Comparison of ENCODE assay signal across 8 cellular contexts in genomic region chr11:79100093-79100704, GRCh38.
DNase-seq lines count a peak whose midpoint lies in the region; ATAC-seq and TF ChIP-seq lines count a peak whose summit lies in the region.

No MANE protein-coding gene starts in this region.

- no peak overlapping the region for H3K27ac ChIP-seq in right cardiac atrium (ENCODE audit: low read length)

- peaks cover 3% of the 10 kb centered on the region for H3K27me3 Mint-ChIP-seq in activated naive CD4-positive, alpha-beta T cell treated with anti-CD3 and anti-CD28 coated beads, Interleukin-2, amount 10 ng/mL, durations not matched to agents 7 days and 5 days

- no peaks in the 10 kb centered on the region for H3K4me1 ChIP-seq in right cardiac atrium (ENCODE audit: control insufficient read depth, insufficient read depth, low read length)

- no peaks in the 10 kb centered on the region for H3K9me3 ChIP-seq in right cardiac atrium (ENCODE audit: control insufficient read depth, low read length)

- CTCF ChIA-PET in activated naive CD4-positive, alpha-beta T cell treated with anti-CD3 and anti-CD28 coated beads, Interleukin-2, amount 10 ng/mL, durations not matched to agents 7 days and 5 days (lab: Charles Lee), result interaction anchor here (0.8 to 3.6 kb wide), 15 partner anchors 11 to 457 kb away, joined by 3 to 44 read pairs (median 3); no protein-coding TSS in a partner anchor

- intact Hi-C loops in right cardiac atrium (cut with DNase I), result no loop called here

- no peaks in the 10 kb centered on the region for H3K9me3 Mint-ChIP-seq in activated naive CD4-positive, alpha-beta T cell treated with anti-CD3 and anti-CD28 coated beads, Interleukin-2, amount 10 ng/mL, durations not matched to agents 7 days and 5 days

- no peak overlapping the region for H3K4me3 Mint-ChIP-seq in activated naive CD4-positive, alpha-beta T cell treated with anti-CD3 and anti-CD28 coated beads, Interleukin-2, amount 10 ng/mL, durations not matched to agents 7 days and 5 days

- WGBS in right cardiac atrium, result 45% methylated on average over 9 of the region's 9 CpGs

- H3K36me3 Mint-ChIP-seq in activated naive CD4-positive, alpha-beta T cell treated with anti-CD3 and anti-CD28 coated beads, Interleukin-2, amount 10 ng/mL, durations not matched to agents 7 days and 5 days, result no peaks in the 10 kb centered on the region

- H3K27me3 ChIP-seq in right cardiac atrium (ENCODE audit: control insufficient read depth, insufficient read depth), result no peaks in the 10 kb centered on the region

- TF ChIP-seq CTCF in GM12865 (IDR thresholded peaks at IDR 0.05; ENCODE audit: insufficient read depth, low read depth, low read length, missing control alignments), result peak; percentile 71

- no peaks in the 10 kb centered on the region for H3K4me1 Mint-ChIP-seq in activated naive CD4-positive, alpha-beta T cell treated with anti-CD3 and anti-CD28 coated beads, Interleukin-2, amount 10 ng/mL, durations not matched to agents 7 days and 5 days

- DNase-seq in AG20443 (ENCODE audit: low spot score) (peak; percentile 89), GM12865 (ENCODE audit: low read depth) (peak; percentile 54), NCI-H1092 (lab: John Stamatoyannopoulos, UW) (peak; percentile 19), right cardiac atrium (peak in 1 of 3 donors; percentile 25)
- peak; percentile 47 for DNase-seq in activated naive CD4-positive, alpha-beta T cell treated with anti-CD3 and anti-CD28 coated beads, Interleukin-2, amount 10 ng/mL, durations not matched to agents 7 days and 5 days
- peak in 2 of 3 experiments; percentile 0 to 19 for DNase-seq in stimulated activated CD4-positive, alpha-beta T cell treated with anti-CD3 and anti-CD28 coated beads, TNF-alpha, amount 100 ng/mL, for 24 hours (ENCODE audit: low read depth in 3 of 3)
- DNase-seq in stimulated activated naive CD4-positive, alpha-beta T cell treated with Interleukin-2 at 50 U/mL for 16 hours (lab: John Stamatoyannopoulos, UW), result no peak

- no peak overlapping the region for H3K27ac Mint-ChIP-seq in activated naive CD4-positive, alpha-beta T cell treated with anti-CD3 and anti-CD28 coated beads, Interleukin-2, amount 10 ng/mL, durations not matched to agents 7 days and 5 days

- H3K4me3 ChIP-seq in GM12865 (ENCODE audit: low read depth, low read length) (no peak overlapping the region), right cardiac atrium (ENCODE audit: low read length) (no peak overlapping the region)

- ATAC-seq in HG02588 (IDR thresholded peaks at IDR 0.05; ENCODE audit: unreplicated experiment) (peak; percentile 83), right cardiac atrium (peak; percentile 49 to 72)
